In the genomic region with DNA sequence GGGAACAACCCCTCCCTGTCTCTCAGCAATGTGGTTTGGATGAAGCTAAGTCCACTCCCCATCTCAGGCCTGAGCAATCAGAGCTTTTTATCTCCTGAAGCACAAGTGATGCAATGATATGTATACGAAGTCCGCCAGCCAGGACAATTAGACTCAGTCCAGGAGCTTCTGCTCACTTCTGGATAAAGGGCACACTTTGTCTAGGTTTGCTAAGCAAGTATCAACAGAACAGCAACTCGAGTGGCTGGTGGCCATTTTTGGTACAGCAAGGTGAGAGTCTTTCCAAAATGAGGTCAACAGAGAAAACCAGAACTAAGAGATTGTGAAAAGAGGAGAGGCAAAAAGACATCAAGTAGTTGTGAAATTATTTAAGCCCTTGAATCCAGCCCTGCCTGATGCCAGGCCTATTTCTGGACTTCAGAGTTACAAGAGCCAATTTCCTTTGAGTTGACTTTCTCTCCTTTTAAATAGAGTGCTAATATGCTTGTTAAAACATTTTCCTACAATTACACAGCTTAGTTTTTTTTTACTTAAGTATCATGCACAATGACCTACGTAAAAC, we compare ENCODE assay signal across 22 cellular contexts. TPM values are rescaled to one million over a fixed set of nuclear protein-coding genes. Genes with fewer than 3 reads are reported as not detected.
DNase-seq lines count a peak whose midpoint lies in the region; ATAC-seq, FAIRE-seq and TF ChIP-seq lines count a peak whose summit lies in the region.
"Had no signal": no experiment of that assay in that cellular context is flagged by ENCODE, and none has a peak within 500 bp of the region (broad histone marks: within the 10 kb centered on the region; RNA-seq: fewer than 3 reads in every experiment).

No MANE protein-coding gene starts in this region.

- H3K36me3 ChIP-seq in HepG2 (replicated peaks in 1 of 2; ENCODE audit: control insufficient read depth in 1 of 2, insufficient read depth in 2 of 2, low read length in 2 of 2) (peaks cover 4 to 32% of the 10 kb centered on the region in 2 experiments; a peak in 4 of 5 replicates), right lobe of liver (peaks cover 0 to 18% (median 5%) of the 10 kb centered on the region in 4 donors), left ventricle myocardium inferior (peaks cover 56% of the 10 kb centered on the region), skeletal muscle tissue (ENCODE audit: control insufficient read depth in 3 of 3, insufficient read depth in 3 of 3, low read length in 3 of 3) (peaks cover 8 to 30% (median 12%) of the 10 kb centered on the region in 3 donors)

- no peak overlapping the region for H2AFZ ChIP-seq in HepG2 (ENCODE audit: low read length)
- H2AFZ ChIP-seq: GM23338 had no signal

- TF ChIP-seq POLR2A in HepG2 (IDR thresholded peaks at IDR 0.05; ENCODE audit: insufficient read depth in 1 of 2, low read depth in 2 of 2, low read length in 2 of 2) (no peak), right lobe of liver (IDR thresholded peaks at IDR 0.05) (no peak)

- H3K79me2 ChIP-seq in HepG2 (ENCODE audit: insufficient read depth, low read length), result peaks cover 27% of the 10 kb centered on the region

- peaks cover 32% of the 10 kb centered on the region for H3K4me1 ChIP-seq in HepG2 (ENCODE audit: insufficient read depth, low read length)
- no peaks in the 10 kb centered on the region for H3K4me1 ChIP-seq in right lobe of liver
- H3K4me1 ChIP-seq in left ventricle myocardium inferior, result peaks cover 63% of the 10 kb centered on the region
- H3K4me1 ChIP-seq in skeletal muscle tissue (ENCODE audit: control insufficient read depth in 3 of 3, insufficient read depth in 3 of 3, low read length in 3 of 3), result peaks cover 17 to 22% (median 18%) of the 10 kb centered on the region in 3 donors
- H3K4me1 ChIP-seq: BE2C had no signal

- H3K27ac ChIP-seq in HepG2 (ENCODE audit: extremely low read length, insufficient read depth, low read length) (no peak overlapping the region), right lobe of liver (no peak overlapping the region), left ventricle myocardium inferior (replicated peaks) (peak overlapping the region; percentile 30), skeletal muscle tissue (ENCODE audit: low read depth, low read length) (peak overlapping the region; percentile 4)
- H3K27ac ChIP-seq: 22Rv1, SK-N-MC had no signal

- ATAC-seq in HepG2 (peak; percentile 79), right lobe of liver (no peak), GM21786 (IDR thresholded peaks at IDR 0.05; ENCODE audit: unreplicated experiment) (no peak)
- ATAC-seq: GM23338, PC-3 had no signal

- TF ChIP-seq EP300 in HepG2 (IDR thresholded peaks at IDR 0.05; ENCODE audit: low read depth in 2 of 2, low read length in 2 of 2) (no peak), HepG2 (CRISPR knock-in tag; IDR thresholded peaks at IDR 0.05; ENCODE audit: borderline replicate concordance) (no peak)

- in situ Hi-C loops in HepG2 (cut with HindIII; ENCODE audit: extremely low pct_ligation_motif_present, low pct_unique_long_range_greater_than_20kb), result no loop called here

- H3K4me3 ChIP-seq in HepG2 (replicated peaks in 1 of 3; ENCODE audit: insufficient read depth in 1 of 3, low read depth in 2 of 3, low read length in 3 of 3) (no peak overlapping the region), right lobe of liver (no peak overlapping the region), left ventricle myocardium inferior (no peak overlapping the region), skeletal muscle tissue (ENCODE audit: low read length in 3 of 3) (no peak overlapping the region)
- H3K4me3 ChIP-seq: GM23338, SK-N-MC had no signal

- no peak overlapping the region for H3K4me2 ChIP-seq in HepG2 (ENCODE audit: low read depth, low read length)
- H3K4me2 ChIP-seq: GM23338 had no signal

- no TSS peak for BruUV-seq in HepG2 (replicated peaks; lab: Mats Ljungman, UMichigan)

- H3K9ac ChIP-seq in HepG2 (ENCODE audit: insufficient read depth, low read depth, low read length) (no peak overlapping the region), skeletal muscle tissue (ENCODE audit: low read depth in 1 of 3, low read length in 3 of 3) (no peak overlapping the region)

- H3K9me3 ChIP-seq in HepG2 (ENCODE audit: low read length) (no peaks in the 10 kb centered on the region), right lobe of liver (no peaks in the 10 kb centered on the region), left ventricle myocardium inferior (replicated peaks) (no peaks in the 10 kb centered on the region), skeletal muscle tissue (ENCODE audit: control insufficient read depth in 3 of 3, low read length in 3 of 3) (no peaks in the 10 kb centered on the region)
- H3K9me3 ChIP-seq: BE2C had no signal

- peaks cover 3% of the 10 kb centered on the region; the same call in 1 of the 2 replicates for H4K20me1 ChIP-seq in HepG2 (ENCODE audit: insufficient read depth, low read length)

- TF ChIP-seq CTCF in HepG2 (CRISPR knock-in tag; IDR thresholded peaks at IDR 0.05) (no peak), right lobe of liver (IDR thresholded peaks at IDR 0.05) (no peak), left ventricle myocardium inferior (IDR thresholded peaks at IDR 0.05; ENCODE audit: borderline replicate concordance) (no peak)

- H3K27me3 ChIP-seq in HepG2 (ENCODE audit: control insufficient read depth in 1 of 2, insufficient read depth in 2 of 2, low read length in 2 of 2), result no peaks in the 10 kb centered on the region
- H3K27me3 ChIP-seq in right lobe of liver, result no peaks in the 10 kb centered on the region
- H3K27me3 ChIP-seq in left ventricle myocardium inferior (ENCODE audit: low read depth), result no peaks in the 10 kb centered on the region
- H3K27me3 ChIP-seq in skeletal muscle tissue (ENCODE audit: control insufficient read depth in 3 of 3, insufficient read depth in 3 of 3, low read length in 3 of 3), result no peaks in the 10 kb centered on the region
- H3K27me3 ChIP-seq: BE2C had no signal

- 47% methylated on average over 4 of the region's 4 CpGs for WGBS in HepG2 (ENCODE audit: low lambda C conversion rate)
- 80% methylated on average over 4 of the region's 4 CpGs for WGBS in right lobe of liver (ENCODE audit: insufficient coverage, low coverage, low lambda C conversion rate, missing lambda C conversion rate)

- CTCF ChIA-PET in HepG2 (lab: Yijun Ruan, JAX; ENCODE audit: low intra/inter-chr PET ratio, low total read pairs), result no interaction called here

- POLR2A ChIA-PET in HepG2 (lab: Yijun Ruan, JAX), result no interaction called here

- FAIRE-seq in HepG2 (lab: Jason Lieb, UNC), result peak; percentile 44
- FAIRE-seq: GM12891 had no signal

- DNase-seq in DMS53 (lab: John Stamatoyannopoulos, UW) (peak; percentile 22), DMS53 treated with DMSO at 0.1 percent for 48 hours (lab: John Stamatoyannopoulos, UW; ENCODE audit: unreplicated experiment) (no peak), HepG2 (ENCODE audit: low spot score) (peak; percentile 44), right lobe of liver (no peak), left ventricle myocardium inferior (no peak), A172 (ENCODE audit: low spot score) (no peak)
- DNase-seq: BE2C; CD4-positive, alpha-beta memory T cell; DND-41; GDM1; KG1; NCI-H1105; NCI-H187; NCI-H69; PC-3 had no signal

- TF ChIP-seq RAD21 in HepG2 (CRISPR knock-in tag; IDR thresholded peaks at IDR 0.05), result no peak

- intact Hi-C loops in HepG2 (cut with micrococcal nuclease; ENCODE audit: unreplicated experiment) (loop anchor here (5.0 kb wide), 1 partner anchor 36 kb away; no protein-coding TSS in a partner anchor), right lobe of liver (cut with DNase I) (no loop called here), left ventricle myocardium inferior (cut with micrococcal nuclease) (no loop called here)

RNA-seq across cellular contexts. Expression of gene NDUFA8, which starts 8.2 kb away (rescaled TPM):
- total RNA-seq in HepG2 (2016; rRNA removed; fragmentation: Illumina TruSeq; extraction: Trizol) (71.7 and 112 TPM in 2 replicates), right lobe of liver (10 to 100 TPM; 27.3 to 43.9 (median 29.0) TPM), left ventricle myocardium inferior (311 TPM), skeletal muscle tissue (40.2 TPM)
- total RNA-seq in HepG2 (2016; cell fraction: cytosol; rRNA removed; fragmentation: Illumina TruSeq; extraction: Trizol; ENCODE audit: low read depth), result 24.0 and 28.2 TPM in 2 replicates
- 77.1 and 98.9 TPM in 2 replicates for total RNA-seq in HepG2 (2016; cell fraction: insoluble cytoplasmic fraction; rRNA removed; fragmentation: Illumina TruSeq; extraction: Trizol)
- total RNA-seq in HepG2 (2016; cell fraction: membrane; rRNA removed; fragmentation: Illumina TruSeq; extraction: Trizol), result 33.8 and 34.5 TPM in 2 replicates
- total RNA-seq in HepG2 (2016; cell fraction: nucleus; rRNA removed; fragmentation: Illumina TruSeq; extraction: Trizol), result 26.2 and 29.8 TPM in 2 replicates
- polyA plus RNA-seq in HepG2 (2011; rRNA removed), result 57.7 and 68.6 TPM in 2 replicates
- polyA plus RNA-seq in HepG2 (2011; cell fraction: cytosol; rRNA removed), result 66.4 and 77.0 TPM in 2 replicates
- 14.6 and 17.0 TPM in 2 replicates for polyA plus RNA-seq in HepG2 (2011; cell fraction: nucleus; rRNA removed)
- 57.2 and 70.1 TPM in 2 replicates for polyA plus RNA-seq in HepG2 (2012)
- 37.6 and 46.4 TPM in 2 replicates for polyA plus RNA-seq in HepG2 (2016; cell fraction: cytosol; fragmentation: Illumina TruSeq; extraction: Trizol; ENCODE audit: low read depth)
- 144 and 158 TPM in 2 replicates for polyA plus RNA-seq in HepG2 (2016; cell fraction: insoluble cytoplasmic fraction; fragmentation: Illumina TruSeq; extraction: Trizol; ENCODE audit: low read depth)
- polyA plus RNA-seq in HepG2 (2016; cell fraction: membrane; fragmentation: Illumina TruSeq; extraction: Trizol; ENCODE audit: low read depth), result 38.1 and 41.4 TPM in 2 replicates
- 63.9 and 64.9 TPM in 2 replicates for polyA plus RNA-seq in HepG2 (2016; cell fraction: nucleus; fragmentation: Illumina TruSeq; extraction: Trizol; ENCODE audit: insufficient read depth, low read depth)
- polyA minus RNA-seq in HepG2 (2011; rRNA and poly(A)+ RNA removed; ENCODE audit: low replicate concordance), result 32.8 and 96.4 TPM in 2 replicates
- polyA minus RNA-seq in HepG2 (2011; cell fraction: cytosol; rRNA and poly(A)+ RNA removed), result 26.3 and 30.2 TPM in 2 replicates
- 9.5 and 12.1 TPM in 2 replicates for polyA minus RNA-seq in HepG2 (2011; cell fraction: nucleus; rRNA and poly(A)+ RNA removed)
- 144 and 168 TPM in 2 replicates for total RNA-seq in A172 (2014; rRNA removed; shearing (Covaris generic))

RNA-seq across cellular contexts. Expression of gene MORN5, which starts 8.4 kb away (rescaled TPM):
- total RNA-seq in HepG2 (2016; rRNA removed; fragmentation: Illumina TruSeq; extraction: Trizol) (not detected in 2 replicates), right lobe of liver (not detected), left ventricle myocardium inferior (not detected), skeletal muscle tissue (not detected)
- total RNA-seq in HepG2 (2016; cell fraction: cytosol; rRNA removed; fragmentation: Illumina TruSeq; extraction: Trizol; ENCODE audit: low read depth), result not detected in 2 replicates
- not detected in 2 replicates for total RNA-seq in HepG2 (2016; cell fraction: insoluble cytoplasmic fraction; rRNA removed; fragmentation: Illumina TruSeq; extraction: Trizol)
- not detected in 2 replicates for total RNA-seq in HepG2 (2016; cell fraction: membrane; rRNA removed; fragmentation: Illumina TruSeq; extraction: Trizol)
- not detected in 2 replicates for total RNA-seq in HepG2 (2016; cell fraction: nucleus; rRNA removed; fragmentation: Illumina TruSeq; extraction: Trizol)
- not detected in 2 replicates for polyA plus RNA-seq in HepG2 (2011; rRNA removed)
- not detected in 2 replicates for polyA plus RNA-seq in HepG2 (2011; cell fraction: cytosol; rRNA removed)
- not detected in 2 replicates for polyA plus RNA-seq in HepG2 (2011; cell fraction: nucleus; rRNA removed)
- not detected in 2 replicates for polyA plus RNA-seq in HepG2 (2012)
- not detected in 2 replicates for polyA plus RNA-seq in HepG2 (2016; cell fraction: cytosol; fragmentation: Illumina TruSeq; extraction: Trizol; ENCODE audit: low read depth)
- not detected in 2 replicates for polyA plus RNA-seq in HepG2 (2016; cell fraction: insoluble cytoplasmic fraction; fragmentation: Illumina TruSeq; extraction: Trizol; ENCODE audit: low read depth)
- not detected in 2 replicates for polyA plus RNA-seq in HepG2 (2016; cell fraction: membrane; fragmentation: Illumina TruSeq; extraction: Trizol; ENCODE audit: low read depth)
- polyA plus RNA-seq in HepG2 (2016; cell fraction: nucleus; fragmentation: Illumina TruSeq; extraction: Trizol; ENCODE audit: insufficient read depth, low read depth), result not detected in 2 replicates
- not detected in 2 replicates for polyA minus RNA-seq in HepG2 (2011; rRNA and poly(A)+ RNA removed; ENCODE audit: low replicate concordance)
- not detected in 2 replicates for polyA minus RNA-seq in HepG2 (2011; cell fraction: cytosol; rRNA and poly(A)+ RNA removed)
- polyA minus RNA-seq in HepG2 (2011; cell fraction: nucleus; rRNA and poly(A)+ RNA removed), result not detected in 2 replicates
- total RNA-seq in A172 (2014; rRNA removed; shearing (Covaris generic)), result not detected in 2 replicates
- total RNA-seq: CD4-positive, alpha-beta memory T cell; GM23338; M059J; PC-3 had no signal
- polyA plus RNA-seq: CD4-positive, alpha-beta memory T cell; GM23338 had no signal

RNA-seq across cellular contexts. Expression of gene TTLL11, which starts 58.2 kb away (rescaled TPM):
- total RNA-seq in HepG2 (2016; rRNA removed; fragmentation: Illumina TruSeq; extraction: Trizol) (3.1 and 4.5 TPM in 2 replicates), right lobe of liver (1 to 10 TPM; 3.2 to 5.2 (median 4.1) TPM), left ventricle myocardium inferior (7.3 TPM), skeletal muscle tissue (13.0 TPM)
- 4.2 and 4.4 TPM in 2 replicates for total RNA-seq in HepG2 (2016; cell fraction: cytosol; rRNA removed; fragmentation: Illumina TruSeq; extraction: Trizol; ENCODE audit: low read depth)
- 3.2 and 4.0 TPM in 2 replicates for total RNA-seq in HepG2 (2016; cell fraction: insoluble cytoplasmic fraction; rRNA removed; fragmentation: Illumina TruSeq; extraction: Trizol)
- total RNA-seq in HepG2 (2016; cell fraction: membrane; rRNA removed; fragmentation: Illumina TruSeq; extraction: Trizol), result 8.0 and 8.2 TPM in 2 replicates
- total RNA-seq in HepG2 (2016; cell fraction: nucleus; rRNA removed; fragmentation: Illumina TruSeq; extraction: Trizol), result 3.4 and 4.1 TPM in 2 replicates
- 5.2 and 6.4 TPM in 2 replicates for polyA plus RNA-seq in HepG2 (2011; rRNA removed)
- 4.2 and 5.3 TPM in 2 replicates for polyA plus RNA-seq in HepG2 (2011; cell fraction: cytosol; rRNA removed)
- 2.5 and 3.8 TPM in 2 replicates for polyA plus RNA-seq in HepG2 (2011; cell fraction: nucleus; rRNA removed)
- polyA plus RNA-seq in HepG2 (2012), result 3.5 and 4.2 TPM in 2 replicates
- 4.5 and 4.7 TPM in 2 replicates for polyA plus RNA-seq in HepG2 (2016; cell fraction: cytosol; fragmentation: Illumina TruSeq; extraction: Trizol; ENCODE audit: low read depth)
- polyA plus RNA-seq in HepG2 (2016; cell fraction: insoluble cytoplasmic fraction; fragmentation: Illumina TruSeq; extraction: Trizol; ENCODE audit: low read depth), result 4.7 and 6.7 TPM in 2 replicates
- polyA plus RNA-seq in HepG2 (2016; cell fraction: membrane; fragmentation: Illumina TruSeq; extraction: Trizol; ENCODE audit: low read depth), result 6.6 and 8.0 TPM in 2 replicates
- 4.7 and 5.7 TPM in 2 replicates for polyA plus RNA-seq in HepG2 (2016; cell fraction: nucleus; fragmentation: Illumina TruSeq; extraction: Trizol; ENCODE audit: insufficient read depth, low read depth)
- polyA minus RNA-seq in HepG2 (2011; rRNA and poly(A)+ RNA removed; ENCODE audit: low replicate concordance), result 3.5 and 6.7 TPM in 2 replicates
- 2.0 and 2.5 TPM in 2 replicates for polyA minus RNA-seq in HepG2 (2011; cell fraction: cytosol; rRNA and poly(A)+ RNA removed)
- polyA minus RNA-seq in HepG2 (2011; cell fraction: nucleus; rRNA and poly(A)+ RNA removed), result 3.3 and 5.3 TPM in 2 replicates
- total RNA-seq in A172 (2014; rRNA removed; shearing (Covaris generic)), result 2.7 and 3.6 TPM in 2 replicates

Comparison
In these comparisons a context has a peak if more than half of its experiments do, and no peak if none do; other contexts are left out.
1. DNase-seq: peak in DMS53 (single experiment) and HepG2 (single experiment); none in DMS53 treated with DMSO at 0.1 percent for 48 hours (single experiment), right lobe of liver (0 of 3), left ventricle myocardium inferior (single experiment) and A172 (single experiment).
2. H3K27ac ChIP-seq: peak in left ventricle myocardium inferior (single experiment) and skeletal muscle tissue (single experiment); none in HepG2 (single experiment) and right lobe of liver (0 of 3).